In the genomic region with DNA sequence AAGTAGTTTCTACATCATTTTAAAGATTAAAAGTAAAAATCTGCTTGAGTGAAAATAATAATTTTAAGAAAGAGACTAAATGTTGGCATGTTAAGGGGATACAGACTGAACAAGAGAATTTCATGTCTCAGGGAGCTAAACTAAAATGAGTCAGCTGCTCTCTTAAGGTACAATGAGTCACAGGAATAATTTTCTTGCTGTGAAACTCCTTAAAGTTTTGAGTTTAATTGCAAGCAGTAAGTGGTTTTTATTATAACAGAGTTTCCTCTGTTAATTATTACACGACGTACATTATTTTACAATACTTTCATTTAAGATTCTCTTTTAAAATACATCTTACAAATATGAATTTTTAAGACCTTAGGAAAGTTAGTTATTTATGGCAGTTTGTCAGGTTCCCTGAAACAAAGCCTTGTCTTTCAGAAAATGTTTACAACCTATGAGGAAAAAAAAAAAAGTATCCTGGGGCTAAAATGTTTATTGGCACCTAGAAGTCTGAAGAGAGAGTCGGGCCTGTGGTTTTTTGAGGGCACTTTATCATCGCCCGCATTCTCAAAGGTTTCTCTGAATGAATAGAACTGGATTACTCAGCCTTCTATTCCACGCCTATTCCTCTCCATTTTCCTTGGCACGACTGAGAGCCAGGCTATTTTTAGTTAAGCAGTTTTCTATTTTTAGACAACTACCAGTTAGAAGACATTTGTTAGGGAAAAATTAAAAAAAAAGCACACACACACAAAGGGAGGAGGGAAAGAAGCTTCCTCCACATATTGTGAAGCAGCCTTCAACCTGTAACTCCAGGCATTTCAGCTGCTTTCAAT, we compare ENCODE assay signal across 8 cellular contexts.
A peak's percentile ranks its signal among the peaks of the same experiment; 100 is the strongest.
DNase-seq lines count a peak whose midpoint lies in the region; ATAC-seq and TF ChIP-seq lines count a peak whose summit lies in the region.

No MANE protein-coding gene starts in this region.

- H3K27ac Mint-ChIP-seq in activated CD4-positive, alpha-beta memory T cell treated with anti-CD3 and anti-CD28 coated beads for 36 hours: no peak overlapping the region
- no peak overlapping the region for H3K27ac Mint-ChIP-seq in activated CD4-positive, alpha-beta memory T cell treated with anti-CD3 and anti-CD28 coated beads, Interleukin-2, amount 10 ng/mL, durations not matched to agents 7 days and 5 days
- peak overlapping the region; percentile 93 for H3K27ac Mint-ChIP-seq in memory B cell
- H3K27ac Mint-ChIP-seq in type B pancreatic cell: peak overlapping the region; percentile 84
- peak overlapping the region in 2 of 10 donors; percentile 13 to 24 for H3K27ac Mint-ChIP-seq in naive thymus-derived CD8-positive, alpha-beta T cell

- CTCF ChIA-PET in activated CD4-positive, alpha-beta memory T cell treated with anti-CD3 and anti-CD28 coated beads for 36 hours (lab: Charles Lee): interaction anchor here (0.7 to 1.3 kb wide), 2 partner anchors 57 to 369 kb away, joined by 3 to 4 read pairs; no protein-coding TSS in a partner anchor
- CTCF ChIA-PET in activated CD4-positive, alpha-beta memory T cell treated with anti-CD3 and anti-CD28 coated beads, Interleukin-2, amount 10 ng/mL, durations not matched to agents 7 days and 5 days (lab: Charles Lee): no interaction called here

- H3K9me3 Mint-ChIP-seq in activated CD4-positive, alpha-beta memory T cell treated with anti-CD3 and anti-CD28 coated beads for 36 hours: no peaks in the 10 kb centered on the region
- no peaks in the 10 kb centered on the region for H3K9me3 Mint-ChIP-seq in activated CD4-positive, alpha-beta memory T cell treated with anti-CD3 and anti-CD28 coated beads, Interleukin-2, amount 10 ng/mL, durations not matched to agents 7 days and 5 days
- H3K9me3 Mint-ChIP-seq in memory B cell (no peaks in the 10 kb centered on the region), type B pancreatic cell (no peaks in the 10 kb centered on the region)
- no peaks in the 10 kb centered on the region for H3K9me3 Mint-ChIP-seq in naive thymus-derived CD8-positive, alpha-beta T cell

- peaks cover 15% of the 10 kb centered on the region for H3K4me1 Mint-ChIP-seq in activated CD4-positive, alpha-beta memory T cell treated with anti-CD3 and anti-CD28 coated beads for 36 hours (ENCODE audit: low read depth)
- peaks cover 4% of the 10 kb centered on the region for H3K4me1 Mint-ChIP-seq in activated CD4-positive, alpha-beta memory T cell treated with anti-CD3 and anti-CD28 coated beads, Interleukin-2, amount 10 ng/mL, durations not matched to agents 7 days and 5 days
- peaks cover 35% of the 10 kb centered on the region for H3K4me1 Mint-ChIP-seq in memory B cell
- peaks cover 26% of the 10 kb centered on the region for H3K4me1 Mint-ChIP-seq in type B pancreatic cell (ENCODE audit: unreplicated experiment)
- peaks cover 0 to 20% (median 0%) of the 10 kb centered on the region in 4 donors for H3K4me1 Mint-ChIP-seq in naive thymus-derived CD8-positive, alpha-beta T cell

- DNase-seq in activated CD4-positive, alpha-beta memory T cell treated with anti-CD3 and anti-CD28 coated beads for 36 hours: peak; percentile 12
- no peak for DNase-seq in activated CD4-positive, alpha-beta memory T cell treated with anti-CD3 and anti-CD28 coated beads, Interleukin-2, amount 10 ng/mL, durations not matched to agents 7 days and 5 days
- DNase-seq in NCI-H345 (lab: John Stamatoyannopoulos, UW) (peak; percentile 74), memory B cell (ENCODE audit: low spot score in 2 of 2) (no peak), type B pancreatic cell (ENCODE audit: extremely low spot score, unreplicated experiment) (no peak)
- no peak for DNase-seq in naive thymus-derived CD8-positive, alpha-beta T cell

- peak; percentile 57 for ATAC-seq in HG02938 (IDR thresholded peaks at IDR 0.05; ENCODE audit: unreplicated experiment)
- no peak for ATAC-seq in memory B cell (ENCODE audit: low read depth)
- ATAC-seq in naive thymus-derived CD8-positive, alpha-beta T cell: no peak

- intact Hi-C loops in activated CD4-positive, alpha-beta memory T cell treated with anti-CD3 and anti-CD28 coated beads for 36 hours (cut with micrococcal nuclease): loop anchor here (1.0 to 2.0 kb wide), 3 partner anchors 25 to 60 kb away; no protein-coding TSS in a partner anchor

- TF ChIP-seq CTCF in type B pancreatic cell (conservative IDR thresholded peaks at IDR 0.05): no peak

- peaks cover 10% of the 10 kb centered on the region for H3K27me3 Mint-ChIP-seq in activated CD4-positive, alpha-beta memory T cell treated with anti-CD3 and anti-CD28 coated beads for 36 hours
- peaks cover 2% of the 10 kb centered on the region for H3K27me3 Mint-ChIP-seq in activated CD4-positive, alpha-beta memory T cell treated with anti-CD3 and anti-CD28 coated beads, Interleukin-2, amount 10 ng/mL, durations not matched to agents 7 days and 5 days
- H3K27me3 Mint-ChIP-seq in memory B cell: no peaks in the 10 kb centered on the region
- no peaks in the 10 kb centered on the region for H3K27me3 Mint-ChIP-seq in type B pancreatic cell
- no peaks in the 10 kb centered on the region for H3K27me3 Mint-ChIP-seq in naive thymus-derived CD8-positive, alpha-beta T cell

- no peaks in the 10 kb centered on the region for H3K36me3 Mint-ChIP-seq in activated CD4-positive, alpha-beta memory T cell treated with anti-CD3 and anti-CD28 coated beads for 36 hours
- no peaks in the 10 kb centered on the region for H3K36me3 Mint-ChIP-seq in activated CD4-positive, alpha-beta memory T cell treated with anti-CD3 and anti-CD28 coated beads, Interleukin-2, amount 10 ng/mL, durations not matched to agents 7 days and 5 days (ENCODE audit: low read depth)
- H3K36me3 Mint-ChIP-seq in memory B cell: peaks cover 21% of the 10 kb centered on the region
- H3K36me3 Mint-ChIP-seq in type B pancreatic cell: no peaks in the 10 kb centered on the region
- no peaks in the 10 kb centered on the region for H3K36me3 Mint-ChIP-seq in naive thymus-derived CD8-positive, alpha-beta T cell

- peak overlapping the region; percentile 71 for H3K27ac ChIP-seq in cingulate gyrus (ENCODE audit: low read depth, low read length)

- POLR2A ChIA-PET in activated CD4-positive, alpha-beta memory T cell treated with anti-CD3 and anti-CD28 coated beads for 36 hours (lab: Charles Lee): interaction anchor here (0.7 kb wide), 1 partner anchor 686 kb away, joined by 4 read pairs; no protein-coding TSS in a partner anchor
- POLR2A ChIA-PET in activated CD4-positive, alpha-beta memory T cell treated with anti-CD3 and anti-CD28 coated beads, Interleukin-2, amount 10 ng/mL, durations not matched to agents 7 days and 5 days (lab: Charles Lee): no interaction called here
- POLR2A ChIA-PET in naive thymus-derived CD8-positive, alpha-beta T cell (lab: Charles Lee): no interaction called here

- no peak overlapping the region for H3K4me3 Mint-ChIP-seq in activated CD4-positive, alpha-beta memory T cell treated with anti-CD3 and anti-CD28 coated beads for 36 hours
- no peak overlapping the region for H3K4me3 Mint-ChIP-seq in activated CD4-positive, alpha-beta memory T cell treated with anti-CD3 and anti-CD28 coated beads, Interleukin-2, amount 10 ng/mL, durations not matched to agents 7 days and 5 days
- peak overlapping the region; percentile 24 for H3K4me3 Mint-ChIP-seq in memory B cell
- peak overlapping the region; percentile 62 for H3K4me3 Mint-ChIP-seq in type B pancreatic cell
- H3K4me3 Mint-ChIP-seq in naive thymus-derived CD8-positive, alpha-beta T cell: peak overlapping the region in 1 of 10 donors; percentile 13

Comparison
In these comparisons a context has a peak if more than half of its experiments do, and no peak if none do; other contexts are left out.
1. DNase-seq: peak in activated CD4-positive, alpha-beta memory T cell treated with anti-CD3 and anti-CD28 coated beads for 36 hours (single experiment) and NCI-H345 (single experiment); none in activated CD4-positive, alpha-beta memory T cell treated with anti-CD3 and anti-CD28 coated beads, Interleukin-2, amount 10 ng/mL, durations not matched to agents 7 days and 5 days (single experiment), memory B cell (0 of 2), type B pancreatic cell (single experiment) and naive thymus-derived CD8-positive, alpha-beta T cell (0 of 10).
2. H3K27ac Mint-ChIP-seq: peak in memory B cell (single experiment) and type B pancreatic cell (single experiment); none in activated CD4-positive, alpha-beta memory T cell treated with anti-CD3 and anti-CD28 coated beads for 36 hours (single experiment) and activated CD4-positive, alpha-beta memory T cell treated with anti-CD3 and anti-CD28 coated beads, Interleukin-2, amount 10 ng/mL, durations not matched to agents 7 days and 5 days (single experiment).
3. H3K4me3 Mint-ChIP-seq: peak in memory B cell (single experiment) and type B pancreatic cell (single experiment); none in activated CD4-positive, alpha-beta memory T cell treated with anti-CD3 and anti-CD28 coated beads for 36 hours (single experiment) and activated CD4-positive, alpha-beta memory T cell treated with anti-CD3 and anti-CD28 coated beads, Interleukin-2, amount 10 ng/mL, durations not matched to agents 7 days and 5 days (single experiment).